ENCODE assay signal across 22 cellular contexts in genomic region chr6:53724501-53724900, GRCh38. TPM values are rescaled to one million over a fixed set of nuclear protein-coding genes. Genes with fewer than 3 reads are reported as not detected.
"Had no signal": no experiment of that assay in that cellular context is flagged by ENCODE, and none has a peak within 500 bp of the region (broad histone marks: within the 10 kb centered on the region; RNA-seq: fewer than 3 reads in every experiment).

No MANE protein-coding gene starts in this region.

- H3K4me3 ChIP-seq: gastrocnemius medialis, pancreas, thoracic aorta had no signal

- H3K27ac Mint-ChIP-seq: activated naive CD4-positive, alpha-beta T cell treated with anti-CD3 and anti-CD28 coated beads, Interleukin-2, amount 50 U/mL, for 24 hours; activated T-cell treated with anti-CD3 and anti-CD28 coated beads, Interleukin-2, amount 50 U/mL, for 72 hours; immature natural killer cell; naive thymus-derived CD8-positive, alpha-beta T cell; stimulated activated memory B cell treated with anti-CD40 and anti-IgM and Interleukin-4, amounts not matched to agents 10 μg/mL and 1 μg/mL and 100 μg/mL, for 72 hours had no signal

- H3K36me3 Mint-ChIP-seq: activated naive CD4-positive, alpha-beta T cell treated with anti-CD3 and anti-CD28 coated beads, Interleukin-2, amount 50 U/mL, for 24 hours; immature natural killer cell; naive thymus-derived CD8-positive, alpha-beta T cell; stimulated activated memory B cell treated with anti-CD40 and anti-IgM and Interleukin-4, amounts not matched to agents 10 μg/mL and 1 μg/mL and 100 μg/mL, for 72 hours had no signal

- DNase-seq: activated CD4-positive, alpha-beta T cell treated with anti-CD3 and anti-CD28 coated beads, Interleukin-2, amount 50 U/mL, for 1 hour; activated CD4-positive, CD25-positive, alpha-beta regulatory T cell treated with anti-CD3 and anti-CD28 coated beads, Interleukin-2, amount 50 U/mL, for 72 hours; activated CD8-positive, alpha-beta memory T cell treated with anti-CD3 and anti-CD28 coated beads for 24 hours; activated effector memory CD4-positive, alpha-beta T cell treated with anti-CD3 and anti-CD28 coated beads, Interleukin-2, amount 50 U/mL, for 16 hours; activated T-cell treated with anti-CD3 and anti-CD28 coated beads, Interleukin-2, amount 50 U/mL, for 72 hours; cerebellar nuclear complex; effector CD4-positive, alpha-beta T cell; gastrocnemius medialis; head of caudate nucleus; immature natural killer cell; naive thymus-derived CD8-positive, alpha-beta T cell; pancreas; stimulated activated CD4-positive, alpha-beta T cell treated with anti-CD3 and anti-CD28 coated beads, Interleukin-4, amount 100 ng/mL, for 4 hours; T1000 had no signal

- H3K27ac ChIP-seq: gastrocnemius medialis, neutrophil, pancreas, thoracic aorta had no signal

- ATAC-seq: activated T-cell treated with anti-CD3 and anti-CD28 coated beads, Interleukin-2, amount 50 U/mL, for 72 hours; esophagus mucosa; gastrocnemius medialis; naive thymus-derived CD8-positive, alpha-beta T cell; pancreas; sciatic nerve; stimulated activated memory B cell treated with anti-CD40 and anti-IgM and Interleukin-4, amounts not matched to agents 10 μg/mL and 1 μg/mL and 100 μg/mL, for 72 hours had no signal

- H3K4me3 Mint-ChIP-seq: activated naive CD4-positive, alpha-beta T cell treated with anti-CD3 and anti-CD28 coated beads, Interleukin-2, amount 50 U/mL, for 24 hours; activated T-cell treated with anti-CD3 and anti-CD28 coated beads, Interleukin-2, amount 50 U/mL, for 72 hours; immature natural killer cell; naive thymus-derived CD8-positive, alpha-beta T cell; stimulated activated memory B cell treated with anti-CD40 and anti-IgM and Interleukin-4, amounts not matched to agents 10 μg/mL and 1 μg/mL and 100 μg/mL, for 72 hours had no signal

- H3K4me1 ChIP-seq: gastrocnemius medialis had no signal

- H3K27me3 ChIP-seq: gastrocnemius medialis, neutrophil, pancreas had no signal

- H3K36me3 ChIP-seq: gastrocnemius medialis, neutrophil, pancreas, thoracic aorta had no signal

- FAIRE-seq: astrocyte, bronchial epithelial cell, pancreas had no signal

- H3K9me3 ChIP-seq: gastrocnemius medialis, neutrophil, pancreas, thoracic aorta had no signal

- H3K9me3 Mint-ChIP-seq: activated naive CD4-positive, alpha-beta T cell treated with anti-CD3 and anti-CD28 coated beads, Interleukin-2, amount 50 U/mL, for 24 hours; activated T-cell treated with anti-CD3 and anti-CD28 coated beads, Interleukin-2, amount 50 U/mL, for 72 hours; immature natural killer cell; naive thymus-derived CD8-positive, alpha-beta T cell; stimulated activated memory B cell treated with anti-CD40 and anti-IgM and Interleukin-4, amounts not matched to agents 10 μg/mL and 1 μg/mL and 100 μg/mL, for 72 hours had no signal

RNA-seq across cellular contexts. Expression of gene KLHL31, which starts 58.9 kb away (rescaled TPM):
- polyA plus RNA-seq: immature natural killer cell; naive thymus-derived CD8-positive, alpha-beta T cell had no signal
